Comparison of ENCODE assay signal across 11 cellular contexts in the genomic region with DNA sequence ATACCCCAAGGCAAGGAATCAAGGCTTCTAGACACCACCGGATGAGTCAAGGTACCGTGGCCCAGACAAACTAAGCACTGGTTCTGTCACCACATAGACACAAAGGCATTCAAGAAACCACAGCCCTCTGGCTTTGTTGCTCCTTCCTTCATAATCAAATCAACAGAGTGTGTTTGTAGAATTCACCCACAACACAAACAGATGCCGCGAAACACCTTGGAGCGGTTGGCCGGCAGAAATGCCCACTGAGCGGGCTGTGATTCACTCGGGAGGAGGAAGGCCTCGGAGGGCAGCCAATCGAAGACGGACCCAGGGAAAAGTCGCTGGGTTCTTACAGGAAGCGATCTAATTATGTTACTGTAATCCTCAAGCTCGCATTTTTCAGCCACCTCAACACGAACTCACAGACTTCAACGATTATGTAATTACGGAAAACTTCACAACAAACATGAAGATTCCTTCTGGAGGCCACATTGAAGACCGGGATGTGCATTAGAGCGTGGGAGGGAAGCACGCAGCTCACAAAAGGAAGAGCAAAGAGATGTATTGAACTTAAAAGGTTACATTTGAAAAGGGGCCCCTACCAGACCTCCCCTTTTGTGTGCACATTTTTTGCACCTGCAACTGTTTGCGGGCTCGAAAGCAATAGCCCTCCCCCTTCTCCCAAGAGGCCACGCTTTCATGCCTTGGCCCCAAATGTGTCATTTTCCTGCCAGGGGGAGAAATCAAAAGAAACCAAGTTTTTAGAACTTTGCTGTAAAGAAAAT.
DNase-seq lines count a peak whose midpoint lies in the region; ATAC-seq and TF ChIP-seq lines count a peak whose summit lies in the region.
"Had no signal": no experiment of that assay in that cellular context is flagged by ENCODE, and none has a peak within 500 bp of the region (broad histone marks: within the 10 kb centered on the region; RNA-seq: fewer than 3 reads in every experiment).

No MANE protein-coding gene starts in this region.

- H3K4me1 Mint-ChIP-seq in CD4-positive, alpha-beta T cell (ENCODE audit: low read depth): peaks cover 28% of the 10 kb centered on the region
- peaks cover 49% of the 10 kb centered on the region for H3K4me1 Mint-ChIP-seq in activated T-cell treated with anti-CD3 and anti-CD28 coated beads, Interleukin-2, amount 50 U/mL, for 72 hours (ENCODE audit: low read depth)

- peak in 3 of 10 experiments; percentile 4 to 20 (median 4) for DNase-seq in CD4-positive, alpha-beta T cell
- peak; percentile 79 for DNase-seq in LHCN-M2 (ENCODE audit: low read depth)
- DNase-seq in activated T-cell treated with anti-CD3 and anti-CD28 coated beads, Interleukin-2, amount 50 U/mL, for 72 hours: peak; percentile 8 to 17
- peak; percentile 47 for DNase-seq in iris pigment epithelial cell (ENCODE audit: low read depth)
- no peak for DNase-seq in left ventricle myocardium inferior
- DNase-seq in head of caudate nucleus: no peak
- no peak for DNase-seq in nucleus accumbens (lab: John Stamatoyannopoulos, UW)
- DNase-seq in epidermal melanocyte (ENCODE audit: insufficient read length, low spot score): no peak
- DNase-seq: aorta, left ventricle myocardium superior, NCI-H1092 had no signal

- no peak for TF ChIP-seq CTCF in CD4-positive, alpha-beta T cell (IDR thresholded peaks at IDR 0.05)
- TF ChIP-seq CTCF in left ventricle myocardium inferior (IDR thresholded peaks at IDR 0.05; ENCODE audit: borderline replicate concordance): no peak

- CTCF ChIA-PET in CD4-positive, alpha-beta T cell (lab: Charles Lee): no interaction called here

- H3K9me3 Mint-ChIP-seq in CD4-positive, alpha-beta T cell: no peaks in the 10 kb centered on the region
- H3K9me3 Mint-ChIP-seq in activated T-cell treated with anti-CD3 and anti-CD28 coated beads, Interleukin-2, amount 50 U/mL, for 72 hours: no peaks in the 10 kb centered on the region

- peaks cover 5% of the 10 kb centered on the region for H3K4me1 ChIP-seq in left ventricle myocardium inferior

- H3K9me3 ChIP-seq in CD4-positive, alpha-beta T cell (ENCODE audit: control insufficient read depth, low read length): no peaks in the 10 kb centered on the region
- H3K9me3 ChIP-seq in left ventricle myocardium inferior (replicated peaks): no peaks in the 10 kb centered on the region

- H3K36me3 ChIP-seq in left ventricle myocardium inferior: no peaks in the 10 kb centered on the region

- no peaks in the 10 kb centered on the region for H3K36me3 Mint-ChIP-seq in CD4-positive, alpha-beta T cell (ENCODE audit: low read depth)
- H3K36me3 Mint-ChIP-seq in activated T-cell treated with anti-CD3 and anti-CD28 coated beads, Interleukin-2, amount 50 U/mL, for 72 hours (ENCODE audit: insufficient read depth in 2 of 2): no peaks in the 10 kb centered on the region

- peak overlapping the region; percentile 93 for H3K27ac Mint-ChIP-seq in CD4-positive, alpha-beta T cell
- peak overlapping the region; percentile 54 for H3K27ac Mint-ChIP-seq in activated T-cell treated with anti-CD3 and anti-CD28 coated beads, Interleukin-2, amount 50 U/mL, for 72 hours

- peaks cover 4% of the 10 kb centered on the region for H3K27me3 Mint-ChIP-seq in CD4-positive, alpha-beta T cell
- no peaks in the 10 kb centered on the region for H3K27me3 Mint-ChIP-seq in activated T-cell treated with anti-CD3 and anti-CD28 coated beads, Interleukin-2, amount 50 U/mL, for 72 hours (ENCODE audit: low read depth)

- H3K4me3 Mint-ChIP-seq in CD4-positive, alpha-beta T cell: peak overlapping the region; percentile 82
- peak overlapping the region; percentile 64 to 72 for H3K4me3 Mint-ChIP-seq in activated T-cell treated with anti-CD3 and anti-CD28 coated beads, Interleukin-2, amount 50 U/mL, for 72 hours

- ATAC-seq in CD4-positive, alpha-beta T cell (ENCODE audit: poor library complexity): peak; percentile 68
- ATAC-seq in activated T-cell treated with anti-CD3 and anti-CD28 coated beads, Interleukin-2, amount 50 U/mL, for 72 hours (replicated peaks in 1 of 2): peak; percentile 67 to 77
- ATAC-seq: left ventricle myocardium superior had no signal

- no peak overlapping the region for H3K4me3 ChIP-seq in left ventricle myocardium inferior

- H3K27ac ChIP-seq in CD4-positive, alpha-beta T cell (ENCODE audit: low read depth, low read length): no peak overlapping the region
- no peak overlapping the region for H3K27ac ChIP-seq in left ventricle myocardium inferior (replicated peaks)

- POLR2A ChIA-PET in CD4-positive, alpha-beta T cell (lab: Charles Lee): interaction anchor here (0.7 to 1.2 kb wide), 2 partner anchors 15 to 59 kb away, joined by 3 read pairs; no protein-coding TSS in a partner anchor

- no peaks in the 10 kb centered on the region for H3K27me3 ChIP-seq in CD4-positive, alpha-beta T cell (ENCODE audit: control insufficient read depth, insufficient read depth, low read length)
- no peaks in the 10 kb centered on the region for H3K27me3 ChIP-seq in left ventricle myocardium inferior (ENCODE audit: low read depth)

- intact Hi-C loops in CD4-positive, alpha-beta T cell (cut with DNase I, micrococcal nuclease): loop anchor here in 1 of 2 experiments (10.0 kb wide), 1 partner anchor 717 kb away; no protein-coding TSS in a partner anchor
- intact Hi-C loops in left ventricle myocardium inferior (cut with micrococcal nuclease) (no loop called here), head of caudate nucleus (cut with DNase I) (no loop called here)

Comparison
In these comparisons a context has a peak if more than half of its experiments do, and no peak if none do; other contexts are left out.
1. DNase-seq: peak in LHCN-M2 (single experiment), activated T-cell treated with anti-CD3 and anti-CD28 coated beads, Interleukin-2, amount 50 U/mL, for 72 hours (2 of 2) and iris pigment epithelial cell (single experiment); none in left ventricle myocardium inferior (single experiment), head of caudate nucleus (0 of 42), nucleus accumbens (0 of 56) and epidermal melanocyte (single experiment).